In genomic region chr15:70420421-70421196, GRCh38 we compare ENCODE assay signal across 1 cellular context.
TF ChIP-seq lines count a peak whose summit lies in the region.

No MANE protein-coding gene starts in this region.

TF ChIP-seq in SK-N-SH, 30 proteins besides CTCF, POLR2A, EP300 and RAD21 (continued from another document):
- no peak for TF ChIP-seq FOSL2 (IDR thresholded peaks at IDR 0.05; ENCODE audit: borderline replicate concordance, low read depth)
